Comparison of ENCODE assay signal across 17 cellular contexts in genomic region chr1:8206397-8206796, GRCh38.
DNase-seq lines count a peak whose midpoint lies in the region; ATAC-seq, FAIRE-seq and TF ChIP-seq lines count a peak whose summit lies in the region.
"Had no signal": no experiment of that assay in that cellular context is flagged by ENCODE, and none has a peak within 500 bp of the region (broad histone marks: within the 10 kb centered on the region; RNA-seq: fewer than 3 reads in every experiment).

No MANE protein-coding gene starts in this region.

- no peak overlapping the region for H3K4me3 Mint-ChIP-seq in dendritic cell treated with granulocyte-macrophage colony-stimulating factor and Interleukin-4, amounts not matched to agents 40 ng/mL and 50 ng/mL, for 4 days
- no peak overlapping the region for H3K4me3 Mint-ChIP-seq in neural crest cell
- H3K4me3 Mint-ChIP-seq: H9 had no signal

- POLR2A ChIA-PET in A549 (lab: Yijun Ruan, JAX) (no interaction called here), PC-3 (lab: Charles Lee; ENCODE audit: unreplicated experiment) (no interaction called here)

- DNase-seq in A549 (ENCODE audit: low read depth in 1 of 2, low spot score in 1 of 2) (no peak), PC-3 (no peak), neural crest cell (ENCODE audit: low read depth, low spot score) (no peak), sciatic nerve (ENCODE audit: low spot score) (no peak), NCI-H1048 (lab: John Stamatoyannopoulos, UW) (no peak), esophagus squamous epithelium (lab: John Stamatoyannopoulos, UW) (no peak)
- DNase-seq: COR-L47, DMS153, H9, NCI-H1417 treated with DMSO at 0.1 percent for 48 hours, NCI-H2029, NCI-H2171 treated with DMSO at 0.1 percent for 48 hours, NCI-H82 had no signal

- ATAC-seq in A549 (no peak), PC-3 (no peak), sciatic nerve (no peak), GM18873 (IDR thresholded peaks at IDR 0.05; ENCODE audit: low FRiP score, unreplicated experiment) (no peak)

- H3K9ac ChIP-seq in PC-3 (ENCODE audit: low read length) = peak overlapping the region; percentile 86

- CTCF ChIA-PET in A549 (lab: Yijun Ruan, JAX) (interaction anchor here (0.5 kb wide), 1 partner anchor 220 kb away, joined by 3 read pairs; no protein-coding TSS in a partner anchor), PC-3 (lab: Charles Lee) (no interaction called here)

- H3K4me2 ChIP-seq in A549 (no peak overlapping the region), PC-3 (ENCODE audit: low read length) (no peak overlapping the region)

- no peak for TF ChIP-seq EP300 in A549 (IDR thresholded peaks at IDR 0.05)

- H3K4me3 ChIP-seq in A549 (no peak overlapping the region), PC-3 (ENCODE audit: low read length) (no peak overlapping the region), esophagus squamous epithelium (no peak overlapping the region)
- H3K4me3 ChIP-seq: SK-N-MC had no signal

- peaks cover 35% of the 10 kb centered on the region for H3K4me1 Mint-ChIP-seq in dendritic cell treated with granulocyte-macrophage colony-stimulating factor and Interleukin-4, amounts not matched to agents 40 ng/mL and 50 ng/mL, for 4 days (ENCODE audit: low read depth)
- H3K4me1 Mint-ChIP-seq in neural crest cell = peaks cover 14% of the 10 kb centered on the region

- FAIRE-seq in A549 (lab: Jason Lieb, UNC) = no peak

- no peak overlapping the region for H2AFZ ChIP-seq in PC-3 (ENCODE audit: low read length)

- no peak for TF ChIP-seq RAD21 in A549 (conservative IDR thresholded peaks at IDR 0.05 in 1 of 2, IDR thresholded peaks at IDR 0.05 in 1 of 2)

- TF ChIP-seq POLR2A in A549 (IDR thresholded peaks at IDR 0.05; ENCODE audit: low read length) (no peak), esophagus squamous epithelium (IDR thresholded peaks at IDR 0.05) (no peak)

- H3K4me1 ChIP-seq in A549 (peaks cover 46% of the 10 kb centered on the region), PC-3 (ENCODE audit: insufficient read depth, low read length) (peaks cover 48% of the 10 kb centered on the region), esophagus squamous epithelium (peaks cover 0 to 39% (median 23%) of the 10 kb centered on the region in 3 donors)

- peaks cover 9% of the 10 kb centered on the region for H3F3A ChIP-seq in PC-3 (ENCODE audit: low read length, unreplicated experiment)

- no peaks in the 10 kb centered on the region for H3K36me3 Mint-ChIP-seq in dendritic cell treated with granulocyte-macrophage colony-stimulating factor and Interleukin-4, amounts not matched to agents 40 ng/mL and 50 ng/mL, for 4 days (ENCODE audit: low read depth)
- H3K36me3 Mint-ChIP-seq in neural crest cell (ENCODE audit: low read depth) = no peaks in the 10 kb centered on the region

- no peaks in the 10 kb centered on the region for H3K9me2 ChIP-seq in PC-3 (replicated peaks; ENCODE audit: low read length)

- 84% methylated on average over 7 of the region's 7 CpGs for WGBS in A549 (ENCODE audit: missing lambda C conversion rate)
- WGBS in esophagus squamous epithelium, 2 donors = 94% methylated on average over 6 to 7 of the region's 7 CpGs

- no TSS peak for BruUV-seq in PC-3 (replicated peaks; lab: Mats Ljungman, UMichigan)

- H3K27me3 Mint-ChIP-seq in dendritic cell treated with granulocyte-macrophage colony-stimulating factor and Interleukin-4, amounts not matched to agents 40 ng/mL and 50 ng/mL, for 4 days = peaks cover 11% of the 10 kb centered on the region
- no peaks in the 10 kb centered on the region for H3K27me3 Mint-ChIP-seq in neural crest cell (ENCODE audit: low read depth)

- H3K36me3 ChIP-seq in PC-3 (ENCODE audit: low read depth, low read length) (no peaks in the 10 kb centered on the region), esophagus squamous epithelium (no peaks in the 10 kb centered on the region)

- 0 out of 2 replicates have a peak, but pooled peaks cover 3% of the 10 kb centered on the region for H3K79me2 ChIP-seq in PC-3 (ENCODE audit: low read length)

- H3K9me3 ChIP-seq in A549 = no peaks in the 10 kb centered on the region
- no peaks in the 10 kb centered on the region for H3K9me3 ChIP-seq in PC-3 (ENCODE audit: low read length)
- no peaks in the 10 kb centered on the region for H3K9me3 ChIP-seq in esophagus squamous epithelium

- peak overlapping the region; percentile 39 for H3K27ac Mint-ChIP-seq in dendritic cell treated with granulocyte-macrophage colony-stimulating factor and Interleukin-4, amounts not matched to agents 40 ng/mL and 50 ng/mL, for 4 days
- H3K27ac Mint-ChIP-seq in neural crest cell (ENCODE audit: unreplicated experiment) = peak overlapping the region; percentile 59
- H3K27ac Mint-ChIP-seq: H9 had no signal

- no peaks in the 10 kb centered on the region for H4K20me1 ChIP-seq in PC-3 (ENCODE audit: low read length)

- peak overlapping the region; percentile 95 to 98 for H3K27ac ChIP-seq in A549
- peak overlapping the region; percentile 98 for H3K27ac ChIP-seq in PC-3 (ENCODE audit: low read length)
- no peak overlapping the region for H3K27ac ChIP-seq in esophagus squamous epithelium
- H3K27ac ChIP-seq: C4-2B, SK-N-MC had no signal

- H3K27me3 ChIP-seq in PC-3 (ENCODE audit: low read length) = no peaks in the 10 kb centered on the region
- peaks cover 0 to 7% (median 0%) of the 10 kb centered on the region in 4 donors for H3K27me3 ChIP-seq in esophagus squamous epithelium

- TF ChIP-seq CTCF in A549 (IDR thresholded peaks at IDR 0.05) = no peak
- no peak for TF ChIP-seq CTCF in PC-3 (conservative IDR thresholded peaks at IDR 0.05; ENCODE audit: low read depth, low read length)
- TF ChIP-seq CTCF in neural crest cell (conservative IDR thresholded peaks at IDR 0.05) = no peak
- TF ChIP-seq CTCF in esophagus squamous epithelium (IDR thresholded peaks at IDR 0.05) = no peak

- H3K9me3 Mint-ChIP-seq in dendritic cell treated with granulocyte-macrophage colony-stimulating factor and Interleukin-4, amounts not matched to agents 40 ng/mL and 50 ng/mL, for 4 days = no peaks in the 10 kb centered on the region
- no peaks in the 10 kb centered on the region for H3K9me3 Mint-ChIP-seq in neural crest cell
- H3K9me3 Mint-ChIP-seq: H9 had no signal

- intact Hi-C loops in PC-3 (cut with micrococcal nuclease) = no loop called here
- intact Hi-C loops in dendritic cell treated with granulocyte-macrophage colony-stimulating factor and Interleukin-4, amounts not matched to agents 40 ng/mL and 50 ng/mL, for 4 days (cut with micrococcal nuclease) = no loop called here
- intact Hi-C loops in sciatic nerve (cut with DNase I) = no loop called here
- intact Hi-C loops in esophagus squamous epithelium (cut with DNase I) = no loop called here

TF ChIP-seq in A549, 52 proteins besides CTCF, POLR2A, EP300 and RAD21:
- TF ChIP-seq HMGXB4 (CRISPR knock-in tag; IDR thresholded peaks at IDR 0.05; ENCODE audit: borderline replicate concordance) (no peak), SREBF2 (IDR thresholded peaks at IDR 0.05) (no peak), BCL3 (IDR thresholded peaks at IDR 0.05) (no peak), CBX8 (IDR thresholded peaks at IDR 0.05) (no peak), FOSL2 (IDR thresholded peaks at IDR 0.05) (no peak), FOSL2 (CRISPR knock-in tag; IDR thresholded peaks at IDR 0.05) (no peak), NR3C1 (IDR thresholded peaks at IDR 0.05) (no peak), CHD2 (IDR thresholded peaks at IDR 0.05; ENCODE audit: low read length, partially characterized antibody) (no peak), MAFK (IDR thresholded peaks at IDR 0.05; ENCODE audit: partially characterized antibody) (no peak)

Comparison
In these comparisons a context has a peak if more than half of its experiments do, and no peak if none do; other contexts are left out.
1. H3K27ac ChIP-seq: peak in A549 (2 of 2) and PC-3 (single experiment); none in esophagus squamous epithelium (0 of 4).